ENCODE assay signal across 1 cellular context in the genomic region with DNA sequence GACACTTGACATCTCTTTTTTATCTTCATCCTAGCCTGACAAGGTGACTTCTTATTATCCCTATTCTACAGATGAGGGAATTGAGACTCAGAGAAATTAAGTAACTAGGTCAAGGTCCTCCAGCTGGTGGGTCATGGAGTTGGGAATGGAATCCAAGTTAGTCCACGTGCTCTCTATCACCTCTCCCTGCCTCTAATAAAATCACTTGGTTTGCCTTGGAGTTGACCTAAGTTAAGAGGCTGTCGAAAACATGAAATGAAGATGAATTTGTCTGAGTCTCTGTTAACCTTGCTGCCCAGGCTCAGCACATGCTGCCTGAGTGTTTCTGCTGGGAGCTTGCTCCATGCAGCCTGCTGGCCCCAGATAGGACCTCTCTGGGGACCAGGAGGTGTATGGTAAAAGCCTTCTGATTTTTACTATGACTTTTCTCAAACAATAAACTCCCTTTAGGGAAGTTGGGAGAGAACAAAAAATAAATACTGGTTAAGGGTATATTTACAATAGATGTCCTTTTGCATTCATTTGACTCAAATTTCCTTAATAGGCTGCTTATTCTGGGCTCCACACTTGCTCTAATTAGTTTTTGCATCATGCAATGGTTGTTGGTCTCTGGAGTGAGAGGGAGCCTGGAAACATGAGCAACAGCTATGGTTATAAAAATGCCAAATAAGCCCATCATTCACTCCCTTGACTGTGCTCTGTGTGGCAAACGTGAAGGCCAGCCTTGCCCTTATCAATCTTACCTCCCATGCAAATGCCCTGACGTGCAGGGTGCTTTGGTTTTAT.
TF ChIP-seq lines count a peak whose summit lies in the region.

No MANE protein-coding gene starts in this region.

TF ChIP-seq in HEK293, 187 proteins besides CTCF, POLR2A, EP300 and RAD21 (continued from another document and continues in another):
- TF ChIP-seq, protein P1, sequence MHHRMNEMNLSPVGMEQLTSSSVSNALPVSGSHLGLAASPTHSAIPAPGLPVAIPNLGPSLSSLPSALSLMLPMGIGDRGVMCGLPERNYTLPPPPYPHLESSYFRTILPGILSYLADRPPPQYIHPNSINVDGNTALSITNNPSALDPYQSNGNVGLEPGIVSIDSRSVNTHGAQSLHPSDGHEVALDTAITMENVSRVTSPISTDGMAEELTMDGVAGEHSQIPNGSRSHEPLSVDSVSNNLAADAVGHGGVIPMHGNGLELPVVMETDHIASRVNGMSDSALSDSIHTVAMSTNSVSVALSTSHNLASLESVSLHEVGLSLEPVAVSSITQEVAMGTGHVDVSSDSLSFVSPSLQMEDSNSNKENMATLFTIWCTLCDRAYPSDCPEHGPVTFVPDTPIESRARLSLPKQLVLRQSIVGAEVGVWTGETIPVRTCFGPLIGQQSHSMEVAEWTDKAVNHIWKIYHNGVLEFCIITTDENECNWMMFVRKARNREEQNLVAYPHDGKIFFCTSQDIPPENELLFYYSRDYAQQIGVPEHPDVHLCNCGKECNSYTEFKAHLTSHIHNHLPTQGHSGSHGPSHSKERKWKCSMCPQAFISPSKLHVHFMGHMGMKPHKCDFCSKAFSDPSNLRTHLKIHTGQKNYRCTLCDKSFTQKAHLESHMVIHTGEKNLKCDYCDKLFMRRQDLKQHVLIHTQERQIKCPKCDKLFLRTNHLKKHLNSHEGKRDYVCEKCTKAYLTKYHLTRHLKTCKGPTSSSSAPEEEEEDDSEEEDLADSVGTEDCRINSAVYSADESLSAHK (tag by site-specific recombination; IDR thresholded peaks at IDR 0.05), result peak; percentile 70
- no peak for TF ChIP-seq ZNF2 (tag by site-specific recombination; IDR thresholded peaks at IDR 0.05)
- TF ChIP-seq ZEB2 (tag by site-specific recombination; IDR thresholded peaks at IDR 0.05), result 0 out of 2 replicates have a peak, but pooled peaks have one; percentile 17
- peak; percentile 51; the same call in 1 of the 2 replicates for TF ChIP-seq GLI2 (tag by site-specific recombination; IDR thresholded peaks at IDR 0.05; ENCODE audit: borderline replicate concordance, low read depth)
- TF ChIP-seq, protein P2, sequence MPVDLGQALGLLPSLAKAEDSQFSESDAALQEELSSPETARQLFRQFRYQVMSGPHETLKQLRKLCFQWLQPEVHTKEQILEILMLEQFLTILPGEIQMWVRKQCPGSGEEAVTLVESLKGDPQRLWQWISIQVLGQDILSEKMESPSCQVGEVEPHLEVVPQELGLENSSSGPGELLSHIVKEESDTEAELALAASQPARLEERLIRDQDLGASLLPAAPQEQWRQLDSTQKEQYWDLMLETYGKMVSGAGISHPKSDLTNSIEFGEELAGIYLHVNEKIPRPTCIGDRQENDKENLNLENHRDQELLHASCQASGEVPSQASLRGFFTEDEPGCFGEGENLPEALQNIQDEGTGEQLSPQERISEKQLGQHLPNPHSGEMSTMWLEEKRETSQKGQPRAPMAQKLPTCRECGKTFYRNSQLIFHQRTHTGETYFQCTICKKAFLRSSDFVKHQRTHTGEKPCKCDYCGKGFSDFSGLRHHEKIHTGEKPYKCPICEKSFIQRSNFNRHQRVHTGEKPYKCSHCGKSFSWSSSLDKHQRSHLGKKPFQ (tag by site-specific recombination; IDR thresholded peaks at IDR 0.05), result peak; percentile 43; the same call in 1 of the 2 replicates
- TF ChIP-seq, protein P3, sequence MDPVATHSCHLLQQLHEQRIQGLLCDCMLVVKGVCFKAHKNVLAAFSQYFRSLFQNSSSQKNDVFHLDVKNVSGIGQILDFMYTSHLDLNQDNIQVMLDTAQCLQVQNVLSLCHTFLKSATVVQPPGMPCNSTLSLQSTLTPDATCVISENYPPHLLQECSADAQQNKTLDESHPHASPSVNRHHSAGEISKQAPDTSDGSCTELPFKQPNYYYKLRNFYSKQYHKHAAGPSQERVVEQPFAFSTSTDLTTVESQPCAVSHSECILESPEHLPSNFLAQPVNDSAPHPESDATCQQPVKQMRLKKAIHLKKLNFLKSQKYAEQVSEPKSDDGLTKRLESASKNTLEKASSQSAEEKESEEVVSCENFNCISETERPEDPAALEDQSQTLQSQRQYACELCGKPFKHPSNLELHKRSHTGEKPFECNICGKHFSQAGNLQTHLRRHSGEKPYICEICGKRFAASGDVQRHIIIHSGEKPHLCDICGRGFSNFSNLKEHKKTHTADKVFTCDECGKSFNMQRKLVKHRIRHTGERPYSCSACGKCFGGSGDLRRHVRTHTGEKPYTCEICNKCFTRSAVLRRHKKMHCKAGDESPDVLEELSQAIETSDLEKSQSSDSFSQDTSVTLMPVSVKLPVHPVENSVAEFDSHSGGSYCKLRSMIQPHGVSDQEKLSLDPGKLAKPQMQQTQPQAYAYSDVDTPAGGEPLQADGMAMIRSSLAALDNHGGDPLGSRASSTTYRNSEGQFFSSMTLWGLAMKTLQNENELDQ (tag by site-specific recombination; IDR thresholded peaks at IDR 0.05; ENCODE audit: low read depth), result no peak
- TF ChIP-seq, protein P4, sequence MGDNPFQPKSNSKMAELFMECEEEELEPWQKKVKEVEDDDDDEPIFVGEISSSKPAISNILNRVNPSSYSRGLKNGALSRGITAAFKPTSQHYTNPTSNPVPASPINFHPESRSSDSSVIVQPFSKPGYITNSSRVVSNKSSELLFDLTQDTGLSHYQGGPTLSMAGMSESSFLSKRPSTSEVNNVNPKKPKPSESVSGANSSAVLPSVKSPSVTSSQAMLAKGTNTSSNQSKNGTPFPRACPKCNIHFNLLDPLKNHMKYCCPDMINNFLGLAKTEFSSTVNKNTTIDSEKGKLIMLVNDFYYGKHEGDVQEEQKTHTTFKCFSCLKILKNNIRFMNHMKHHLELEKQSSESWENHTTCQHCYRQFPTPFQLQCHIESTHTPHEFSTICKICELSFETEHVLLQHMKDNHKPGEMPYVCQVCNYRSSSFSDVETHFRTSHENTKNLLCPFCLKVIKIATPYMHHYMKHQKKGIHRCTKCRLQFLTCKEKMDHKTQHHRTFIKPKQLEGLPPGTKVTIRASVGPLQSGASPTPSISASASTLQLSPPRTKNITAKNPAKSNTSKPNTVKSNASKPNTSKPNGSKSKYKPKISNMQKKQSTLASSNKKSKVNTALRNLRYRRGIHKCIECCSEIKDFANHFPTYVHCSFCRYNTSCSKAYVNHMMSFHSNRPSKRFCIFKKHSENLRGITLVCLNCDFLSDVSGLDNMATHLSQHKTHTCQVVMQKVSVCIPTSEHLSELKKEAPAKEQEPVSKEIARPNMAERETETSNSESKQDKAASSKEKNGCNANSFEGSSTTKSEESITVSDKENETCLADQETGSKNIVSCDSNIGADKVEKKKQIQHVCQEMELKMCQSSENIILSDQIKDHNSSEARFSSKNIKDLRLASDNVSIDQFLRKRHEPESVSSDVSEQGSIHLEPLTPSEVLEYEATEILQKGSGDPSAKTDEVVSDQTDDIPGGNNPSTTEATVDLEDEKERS (tag by site-specific recombination; IDR thresholded peaks at IDR 0.05), result no peak
- TF ChIP-seq ZNF555 (tag by site-specific recombination; conservative IDR thresholded peaks at IDR 0.05), result no peak
- peak; percentile 65 for TF ChIP-seq ZNF596 (tag by site-specific recombination; IDR thresholded peaks at IDR 0.05)
- TF ChIP-seq, protein P5, sequence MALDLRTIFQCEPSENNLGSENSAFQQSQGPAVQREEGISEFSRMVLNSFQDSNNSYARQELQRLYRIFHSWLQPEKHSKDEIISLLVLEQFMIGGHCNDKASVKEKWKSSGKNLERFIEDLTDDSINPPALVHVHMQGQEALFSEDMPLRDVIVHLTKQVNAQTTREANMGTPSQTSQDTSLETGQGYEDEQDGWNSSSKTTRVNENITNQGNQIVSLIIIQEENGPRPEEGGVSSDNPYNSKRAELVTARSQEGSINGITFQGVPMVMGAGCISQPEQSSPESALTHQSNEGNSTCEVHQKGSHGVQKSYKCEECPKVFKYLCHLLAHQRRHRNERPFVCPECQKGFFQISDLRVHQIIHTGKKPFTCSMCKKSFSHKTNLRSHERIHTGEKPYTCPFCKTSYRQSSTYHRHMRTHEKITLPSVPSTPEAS (tag by site-specific recombination; IDR thresholded peaks at IDR 0.05), result no peak
- TF ChIP-seq, protein P6, sequence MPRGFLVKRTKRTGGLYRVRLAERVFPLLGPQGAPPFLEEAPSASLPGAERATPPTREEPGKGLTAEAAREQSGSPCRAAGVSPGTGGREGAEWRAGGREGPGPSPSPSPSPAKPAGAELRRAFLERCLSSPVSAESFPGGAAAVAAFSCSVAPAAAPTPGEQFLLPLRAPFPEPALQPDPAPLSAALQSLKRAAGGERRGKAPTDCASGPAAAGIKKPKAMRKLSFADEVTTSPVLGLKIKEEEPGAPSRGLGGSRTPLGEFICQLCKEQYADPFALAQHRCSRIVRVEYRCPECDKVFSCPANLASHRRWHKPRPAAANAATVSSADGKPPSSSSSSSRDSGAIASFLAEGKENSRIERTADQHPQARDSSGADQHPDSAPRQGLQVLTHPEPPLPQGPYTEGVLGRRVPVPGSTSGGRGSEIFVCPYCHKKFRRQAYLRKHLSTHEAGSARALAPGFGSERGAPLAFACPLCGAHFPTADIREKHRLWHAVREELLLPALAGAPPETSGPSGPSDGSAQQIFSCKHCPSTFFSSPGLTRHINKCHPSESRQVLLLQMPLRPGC (tag by site-specific recombination; IDR thresholded peaks at IDR 0.05), result 0 out of 2 replicates have a peak, but pooled peaks have one; percentile 20
- TF ChIP-seq SCRT2 (tag by site-specific recombination; IDR thresholded peaks at IDR 0.05), result peak; percentile 71
- TF ChIP-seq ZBTB17 (tag by site-specific recombination; IDR thresholded peaks at IDR 0.05), result peak; percentile 59
- TF ChIP-seq ZNF777 (tag by site-specific recombination; IDR thresholded peaks at IDR 0.05; ENCODE audit: borderline replicate concordance), result no peak
- TF ChIP-seq, protein P7, sequence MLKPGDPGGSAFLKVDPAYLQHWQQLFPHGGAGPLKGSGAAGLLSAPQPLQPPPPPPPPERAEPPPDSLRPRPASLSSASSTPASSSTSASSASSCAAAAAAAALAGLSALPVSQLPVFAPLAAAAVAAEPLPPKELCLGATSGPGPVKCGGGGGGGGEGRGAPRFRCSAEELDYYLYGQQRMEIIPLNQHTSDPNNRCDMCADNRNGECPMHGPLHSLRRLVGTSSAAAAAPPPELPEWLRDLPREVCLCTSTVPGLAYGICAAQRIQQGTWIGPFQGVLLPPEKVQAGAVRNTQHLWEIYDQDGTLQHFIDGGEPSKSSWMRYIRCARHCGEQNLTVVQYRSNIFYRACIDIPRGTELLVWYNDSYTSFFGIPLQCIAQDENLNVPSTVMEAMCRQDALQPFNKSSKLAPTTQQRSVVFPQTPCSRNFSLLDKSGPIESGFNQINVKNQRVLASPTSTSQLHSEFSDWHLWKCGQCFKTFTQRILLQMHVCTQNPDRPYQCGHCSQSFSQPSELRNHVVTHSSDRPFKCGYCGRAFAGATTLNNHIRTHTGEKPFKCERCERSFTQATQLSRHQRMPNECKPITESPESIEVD (tag by site-specific recombination; IDR thresholded peaks at IDR 0.05), result peak; percentile 92
- TF ChIP-seq, protein P8, sequence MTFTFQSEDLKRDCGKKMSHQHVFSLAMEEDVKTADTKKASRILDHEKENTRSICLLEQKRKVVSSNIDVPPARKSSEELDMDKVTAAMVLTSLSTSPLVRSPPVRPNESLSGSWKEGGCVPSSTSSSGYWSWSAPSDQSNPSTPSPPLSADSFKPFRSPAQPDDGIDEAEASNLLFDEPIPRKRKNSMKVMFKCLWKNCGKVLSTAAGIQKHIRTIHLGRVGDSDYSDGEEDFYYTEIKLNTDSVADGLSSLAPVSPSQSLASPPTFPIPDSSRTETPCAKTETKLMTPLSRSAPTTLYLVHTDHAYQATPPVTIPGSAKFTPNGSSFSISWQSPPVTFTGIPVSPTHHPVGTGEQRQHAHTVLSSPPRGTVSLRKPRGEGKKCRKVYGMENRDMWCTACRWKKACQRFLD (tag by site-specific recombination; IDR thresholded peaks at IDR 0.05), result no peak
- TF ChIP-seq ZNF747 (tag by site-specific recombination; IDR thresholded peaks at IDR 0.05), result no peak
- no peak for TF ChIP-seq YY1 (tag by site-specific recombination; IDR thresholded peaks at IDR 0.05)
- TF ChIP-seq, protein P9, sequence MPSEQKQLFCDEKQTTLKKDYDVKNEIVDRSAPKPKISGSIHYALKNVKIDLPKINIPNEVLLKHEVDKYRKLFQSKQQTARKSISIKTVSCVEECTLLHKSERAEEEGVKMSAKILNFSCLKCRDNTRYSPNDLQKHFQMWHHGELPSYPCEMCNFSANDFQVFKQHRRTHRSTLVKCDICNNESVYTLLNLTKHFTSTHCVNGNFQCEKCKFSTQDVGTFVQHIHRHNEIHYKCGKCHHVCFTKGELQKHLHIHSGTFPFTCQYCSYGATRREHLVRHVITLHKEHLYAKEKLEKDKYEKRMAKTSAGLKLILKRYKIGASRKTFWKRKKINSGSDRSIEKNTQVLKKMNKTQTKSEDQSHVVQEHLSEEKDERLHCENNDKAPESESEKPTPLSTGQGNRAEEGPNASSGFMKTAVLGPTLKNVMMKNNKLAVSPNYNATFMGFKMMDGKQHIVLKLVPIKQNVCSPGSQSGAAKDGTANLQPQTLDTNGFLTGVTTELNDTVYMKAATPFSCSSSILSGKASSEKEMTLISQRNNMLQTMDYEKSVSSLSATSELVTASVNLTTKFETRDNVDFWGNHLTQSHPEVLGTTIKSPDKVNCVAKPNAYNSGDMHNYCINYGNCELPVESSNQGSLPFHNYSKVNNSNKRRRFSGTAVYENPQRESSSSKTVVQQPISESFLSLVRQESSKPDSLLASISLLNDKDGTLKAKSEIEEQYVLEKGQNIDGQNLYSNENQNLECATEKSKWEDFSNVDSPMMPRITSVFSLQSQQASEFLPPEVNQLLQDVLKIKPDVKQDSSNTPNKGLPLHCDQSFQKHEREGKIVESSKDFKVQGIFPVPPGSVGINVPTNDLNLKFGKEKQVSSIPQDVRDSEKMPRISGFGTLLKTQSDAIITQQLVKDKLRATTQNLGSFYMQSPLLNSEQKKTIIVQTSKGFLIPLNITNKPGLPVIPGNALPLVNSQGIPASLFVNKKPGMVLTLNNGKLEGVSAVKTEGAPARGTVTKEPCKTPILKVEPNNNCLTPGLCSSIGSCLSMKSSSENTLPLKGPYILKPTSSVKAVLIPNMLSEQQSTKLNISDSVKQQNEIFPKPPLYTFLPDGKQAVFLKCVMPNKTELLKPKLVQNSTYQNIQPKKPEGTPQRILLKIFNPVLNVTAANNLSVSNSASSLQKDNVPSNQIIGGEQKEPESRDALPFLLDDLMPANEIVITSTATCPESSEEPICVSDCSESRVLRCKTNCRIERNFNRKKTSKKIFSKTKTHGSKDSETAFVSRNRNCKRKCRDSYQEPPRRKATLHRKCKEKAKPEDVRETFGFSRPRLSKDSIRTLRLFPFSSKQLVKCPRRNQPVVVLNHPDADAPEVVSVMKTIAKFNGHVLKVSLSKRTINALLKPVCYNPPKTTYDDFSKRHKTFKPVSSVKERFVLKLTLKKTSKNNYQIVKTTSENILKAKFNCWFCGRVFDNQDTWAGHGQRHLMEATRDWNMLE (tag by site-specific recombination; conservative IDR thresholded peaks at IDR 0.05; ENCODE audit: low read depth), result no peak
- TF ChIP-seq SCRT1 (tag by site-specific recombination; IDR thresholded peaks at IDR 0.05; ENCODE audit: borderline replicate concordance), result peak; percentile 77
- TF ChIP-seq ZNF660 (tag by site-specific recombination; IDR thresholded peaks at IDR 0.05), result no peak
- peak; percentile 79 for TF ChIP-seq ZNF561 (tag by site-specific recombination; IDR thresholded peaks at IDR 0.05; ENCODE audit: borderline replicate concordance)
- TF ChIP-seq, protein P10, sequence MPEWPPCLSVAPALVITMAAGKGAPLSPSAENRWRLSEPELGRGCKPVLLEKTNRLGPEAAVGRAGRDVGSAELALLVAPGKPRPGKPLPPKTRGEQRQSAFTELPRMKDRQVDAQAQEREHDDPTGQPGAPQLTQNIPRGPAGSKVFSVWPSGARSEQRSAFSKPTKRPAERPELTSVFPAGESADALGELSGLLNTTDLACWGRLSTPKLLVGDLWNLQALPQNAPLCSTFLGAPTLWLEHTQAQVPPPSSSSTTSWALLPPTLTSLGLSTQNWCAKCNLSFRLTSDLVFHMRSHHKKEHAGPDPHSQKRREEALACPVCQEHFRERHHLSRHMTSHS (tag by site-specific recombination; IDR thresholded peaks at IDR 0.05), result no peak
- TF ChIP-seq ZBTB1 (tag by site-specific recombination; IDR thresholded peaks at IDR 0.05), result no peak
- TF ChIP-seq ZFP69B (tag by site-specific recombination; IDR thresholded peaks at IDR 0.05), result no peak
- TF ChIP-seq ZNF529 (tag by site-specific recombination; IDR thresholded peaks at IDR 0.05; ENCODE audit: insufficient replicate concordance), result no peak
- TF ChIP-seq ZNF610 (tag by site-specific recombination; IDR thresholded peaks at IDR 0.05; ENCODE audit: borderline replicate concordance), result 0 out of 2 replicates have a peak, but pooled peaks have one; percentile 59
